10 cellular contexts compared by ENCODE assay signal in the genomic region with DNA sequence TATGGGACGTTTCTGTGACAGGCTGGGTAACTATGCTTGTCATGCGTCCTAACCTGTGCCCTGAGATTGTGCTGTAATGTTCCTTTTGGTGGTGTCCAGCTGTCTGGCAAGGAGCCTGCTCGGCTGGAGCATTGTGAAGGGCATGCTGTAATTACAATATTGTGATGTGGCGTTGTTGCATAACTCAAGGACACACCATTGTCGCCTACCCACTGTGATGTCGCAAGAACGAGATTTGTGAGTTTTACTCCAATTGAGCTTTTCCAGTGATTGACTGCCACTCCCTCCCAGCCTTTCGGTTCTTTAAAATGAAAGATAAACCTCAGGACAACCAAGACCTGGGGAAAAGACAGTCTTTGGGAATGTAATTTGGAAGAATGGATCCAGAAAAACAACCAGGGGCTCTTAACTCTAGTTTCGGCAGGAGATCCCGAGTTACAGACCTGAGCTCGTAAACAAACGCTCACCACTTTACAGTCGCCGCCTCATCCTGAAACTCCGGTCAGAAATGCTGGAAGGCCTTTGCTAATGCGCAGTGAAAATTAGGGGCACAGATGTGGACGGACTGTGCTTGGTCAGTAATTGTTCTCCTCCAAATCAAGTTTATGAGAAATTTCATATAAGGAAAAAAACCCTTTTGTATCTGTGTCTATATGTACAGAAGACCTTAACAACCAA. TPM values are rescaled to one million over a fixed set of nuclear protein-coding genes. Genes with fewer than 3 reads are reported as not detected.
DNase-seq lines count a peak whose midpoint lies in the region; ATAC-seq and TF ChIP-seq lines count a peak whose summit lies in the region.
"Had no signal": no experiment of that assay in that cellular context is flagged by ENCODE, and none has a peak within 500 bp of the region (broad histone marks: within the 10 kb centered on the region; RNA-seq: fewer than 3 reads in every experiment).

No MANE protein-coding gene starts in this region.

- no peaks in the 10 kb centered on the region for H3K23me2 ChIP-seq in H9 (ENCODE audit: insufficient read length, low read depth, low read length, poor library complexity, severe bottlenecking)

- no peak overlapping the region for H3K4me3 ChIP-seq in body of pancreas
- peak overlapping the region in 3 of 4 donors; percentile 1 to 37 (median 2) for H3K4me3 ChIP-seq in transverse colon

- H3K4me2 ChIP-seq in H9 (ENCODE audit: insufficient read depth, insufficient read length, low read length): no peak overlapping the region

- no peak overlapping the region for H3K14ac ChIP-seq in H9 (ENCODE audit: insufficient read depth, low read length)

- H3K4ac ChIP-seq in H9 (ENCODE audit: low read depth, low read length): no peak overlapping the region

- H3K27ac Mint-ChIP-seq in H9: peak overlapping the region in 1 of 3 experiments; percentile 31; a peak in 1 of 7 replicates
- H3K27ac Mint-ChIP-seq: stimulated activated naive CD8-positive, alpha-beta T cell treated with anti-CD3 and anti-CD28 coated beads, Interleukin-15, amount 100 ng/mL, for 72 hours had no signal

- intact Hi-C loops in body of pancreas (cut with DNase I) (no loop called here), transverse colon (cut with DNase I; ENCODE audit: low total_unique reads) (no loop called here)

- no peak overlapping the region for H3K9ac ChIP-seq in H9 (ENCODE audit: extremely low read depth, insufficient read length, low read length)

- H3K79me2 ChIP-seq in H9 (ENCODE audit: insufficient read depth, low read length): no peaks in the 10 kb centered on the region

- TF ChIP-seq CTCF in body of pancreas (IDR thresholded peaks at IDR 0.05): no peak
- TF ChIP-seq CTCF in transverse colon (IDR thresholded peaks at IDR 0.05): no peak
- TF ChIP-seq CTCF in H9 (conservative IDR thresholded peaks at IDR 0.05): no peak

- H3K4me1 Mint-ChIP-seq in H9: peaks cover 37 to 38% of the 10 kb centered on the region in 2 experiments

- H3K36me3 ChIP-seq in body of pancreas (replicated peaks in 1 of 2; ENCODE audit: insufficient read depth in 1 of 2, low read depth in 2 of 2): no peaks in the 10 kb centered on the region
- no peaks in the 10 kb centered on the region for H3K36me3 ChIP-seq in transverse colon

- H2AK5ac ChIP-seq in H9 (ENCODE audit: insufficient read length, low read length): no peak overlapping the region

- no peak overlapping the region for H2AFZ ChIP-seq in H9 (ENCODE audit: low read length)

- H3K23ac ChIP-seq in H9 (ENCODE audit: insufficient read length, low read depth, low read length): no peak overlapping the region

- H3K18ac ChIP-seq in H9 (ENCODE audit: insufficient read length, low read depth, low read length): no peak overlapping the region

- H4K5ac ChIP-seq in H9 (ENCODE audit: insufficient read length, low read depth, low read length): no peak overlapping the region

- H3K9me3 ChIP-seq in body of pancreas (no peaks in the 10 kb centered on the region), transverse colon (no peaks in the 10 kb centered on the region), H9 (ENCODE audit: control insufficient read depth, low read depth, low read length) (no peaks in the 10 kb centered on the region)

- H4K20me1 ChIP-seq in H9 (ENCODE audit: control insufficient read depth, insufficient read depth, insufficient read length): no peaks in the 10 kb centered on the region

- H4K91ac ChIP-seq in H9 (ENCODE audit: insufficient read length, low read depth, low read length): no peak overlapping the region

- WGBS in body of pancreas, 2 donors: 44 to 45% methylated on average over 17 of the region's 17 CpGs
- WGBS in transverse colon (ENCODE audit: low coverage in 1 of 2), 2 donors: 45 to 52% methylated on average over 8 to 17 of the region's 17 CpGs
- no CpG with 5 or more reads among the region's 17 CpGs for WGBS in H9 (ENCODE audit: extremely low coverage, insufficient read length, low lambda C conversion rate)

- H3K79me1 ChIP-seq in H9 (ENCODE audit: insufficient read depth, low read depth, low read length, poor library complexity, severe bottlenecking): no peaks in the 10 kb centered on the region

- H3K27ac ChIP-seq in body of pancreas (peak overlapping the region in 3 of 4 donors; percentile 55 to 71 (median 61)), transverse colon (peak overlapping the region; percentile 67 to 89 (median 81)), H9 (ENCODE audit: insufficient read length, low read depth, low read length) (no peak overlapping the region)

- TF ChIP-seq EP300 in transverse colon (IDR thresholded peaks at IDR 0.05; ENCODE audit: low read depth): no peak

- H3K27me3 Mint-ChIP-seq in H9 (ENCODE audit: low read depth): no peaks in the 10 kb centered on the region
- H3K27me3 Mint-ChIP-seq: stimulated activated naive CD8-positive, alpha-beta T cell treated with anti-CD3 and anti-CD28 coated beads, Interleukin-15, amount 100 ng/mL, for 72 hours had no signal

- no peak overlapping the region for H4K8ac ChIP-seq in H9 (replicated peaks; ENCODE audit: insufficient read length, low read depth, low read length)

- H2BK20ac ChIP-seq in H9 (ENCODE audit: low read depth, low read length, poor library complexity, severe bottlenecking): no peak overlapping the region

- H2BK120ac ChIP-seq in H9 (ENCODE audit: low read depth, low read length, poor library complexity, severe bottlenecking): no peak overlapping the region

- no peak overlapping the region for H2BK15ac ChIP-seq in H9 (ENCODE audit: low read depth, low read length)

- peaks cover 3 to 13% (median 11%) of the 10 kb centered on the region in 3 experiments; a peak in 6 of 7 replicates for H3K36me3 Mint-ChIP-seq in H9 (ENCODE audit: insufficient read depth in 1 of 3, low read depth in 3 of 3)

- H3K27me3 ChIP-seq in body of pancreas (no peaks in the 10 kb centered on the region), transverse colon (no peaks in the 10 kb centered on the region), H9 (ENCODE audit: insufficient read depth, low read length) (no peaks in the 10 kb centered on the region)

- no peaks in the 10 kb centered on the region for H3K9me3 Mint-ChIP-seq in H9
- H3K9me3 Mint-ChIP-seq: stimulated activated naive CD8-positive, alpha-beta T cell treated with anti-CD3 and anti-CD28 coated beads, Interleukin-15, amount 100 ng/mL, for 72 hours had no signal

- ATAC-seq in body of pancreas (peak; percentile 93), left lobe of liver (peak; percentile 75), GM19324 (IDR thresholded peaks at IDR 0.05; ENCODE audit: low FRiP score, unreplicated experiment) (no peak)
- ATAC-seq: stimulated activated naive CD8-positive, alpha-beta T cell treated with anti-CD3 and anti-CD28 coated beads, Interleukin-15, amount 100 ng/mL, for 72 hours had no signal

- H3K4me1 ChIP-seq in body of pancreas (peaks cover 16% of the 10 kb centered on the region), transverse colon (peaks cover 7 to 30% (median 14%) of the 10 kb centered on the region in 4 donors), H9 (ENCODE audit: insufficient read depth, low read length) (0 out of 2 replicates have a peak, but pooled peaks cover 1% of the 10 kb centered on the region)

- no peak overlapping the region for H2BK5ac ChIP-seq in H9 (ENCODE audit: insufficient read length, low read length)

- in situ Hi-C loops in transverse colon (cut with MboI; ENCODE audit: low pct_ligation_motif_present in 1 of 4, low pct_unique_long_range_greater_than_20kb in 1 of 4, low sequenced_read_pairs in 3 of 4): no loop called here

- TF ChIP-seq POLR2A in body of pancreas (IDR thresholded peaks at IDR 0.05) (no peak), transverse colon (IDR thresholded peaks at IDR 0.05) (peak; percentile 7)

- no peak overlapping the region for H3T11ph ChIP-seq in H9 (ENCODE audit: low read length)

- DNase-seq in LoVo (ENCODE audit: low spot score) (peak; percentile 6), body of pancreas (peak; percentile 75 to 89 (median 84)), left lobe of liver (ENCODE audit: low spot score) (peak; percentile 90), transverse colon (peak; percentile 85), NCI-H187 treated with DMSO at 0.1 percent for 48 hours (lab: John Stamatoyannopoulos, UW) (no peak), H9 (no peak), OCI-M2 (lab: John Stamatoyannopoulos, UW; ENCODE audit: unreplicated experiment) (no peak)
- DNase-seq: stimulated activated naive CD8-positive, alpha-beta T cell treated with anti-CD3 and anti-CD28 coated beads, Interleukin-15, amount 100 ng/mL, for 72 hours had no signal

- no peak overlapping the region for H2BK12ac ChIP-seq in H9 (ENCODE audit: insufficient read length, low read depth, low read length)

- H3K4me3 Mint-ChIP-seq in H9: no peak overlapping the region
- H3K4me3 Mint-ChIP-seq: stimulated activated naive CD8-positive, alpha-beta T cell treated with anti-CD3 and anti-CD28 coated beads, Interleukin-15, amount 100 ng/mL, for 72 hours had no signal

- no peak overlapping the region for H3K56ac ChIP-seq in H9 (ENCODE audit: insufficient read length, low read depth, low read length)

RNA-seq across cellular contexts. Expression of a gene that starts 1.3 kb away (rescaled TPM):
- total RNA-seq in body of pancreas (not detected), left lobe of liver (0.08 TPM), transverse colon (not detected), H9 (2021) (0.09 TPM in 1 of 2 replicates, not detected in the other)
- total RNA-seq: osteocyte had no signal

Comparison
In these comparisons a context has a peak if more than half of its experiments do, and no peak if none do; other contexts are left out.
1. DNase-seq: peak in LoVo (single experiment), body of pancreas (4 of 4), left lobe of liver (single experiment) and transverse colon (single experiment); none in NCI-H187 treated with DMSO at 0.1 percent for 48 hours (single experiment), H9 (single experiment) and OCI-M2 (single experiment).
2. H3K4me3 ChIP-seq: peak in transverse colon (3 of 4); none in body of pancreas (0 of 2).